ENCODE assay signal across 1 cellular context in the genomic region with DNA sequence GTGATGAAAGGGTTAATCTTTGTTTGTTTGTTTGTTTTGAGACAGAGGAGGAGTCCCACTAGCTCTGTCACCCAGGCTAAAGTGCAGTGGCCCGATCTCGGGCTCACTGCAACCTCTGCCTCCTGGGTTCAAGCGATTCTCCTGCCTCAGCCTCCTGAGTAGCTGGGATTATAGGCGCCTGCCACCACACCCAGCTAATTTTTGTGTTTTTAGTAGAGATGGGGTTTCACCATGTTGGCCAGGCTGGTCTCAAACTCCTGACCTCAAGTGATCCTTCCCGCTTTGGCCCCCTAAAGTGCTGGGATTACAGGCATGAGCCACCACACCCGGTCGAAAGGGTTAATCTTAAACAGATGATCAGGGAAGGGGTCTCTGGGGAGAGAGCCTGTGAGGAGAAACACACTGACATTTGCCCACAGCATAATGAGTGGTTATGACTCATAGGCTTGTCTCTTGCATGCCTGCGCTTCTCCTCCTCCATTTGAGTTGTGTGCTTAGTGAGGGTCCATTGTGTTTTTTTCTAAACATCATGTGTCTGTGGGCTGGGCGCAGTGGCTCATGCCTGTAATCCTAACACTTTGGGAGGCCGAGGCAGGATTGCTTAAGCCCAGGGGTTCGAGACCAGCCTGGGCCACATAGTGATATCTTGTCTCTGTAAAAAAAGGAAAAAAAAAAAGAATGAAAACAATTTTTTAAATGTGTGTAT.
TF ChIP-seq lines count a peak whose summit lies in the region.

No MANE protein-coding gene starts in this region.

TF ChIP-seq in HCT116, 20 proteins besides CTCF, POLR2A, EP300 and RAD21:
- TF ChIP-seq, protein P1, sequence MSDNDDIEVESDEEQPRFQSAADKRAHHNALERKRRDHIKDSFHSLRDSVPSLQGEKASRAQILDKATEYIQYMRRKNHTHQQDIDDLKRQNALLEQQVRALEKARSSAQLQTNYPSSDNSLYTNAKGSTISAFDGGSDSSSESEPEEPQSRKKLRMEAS (IDR thresholded peaks at IDR 0.05), result peak; percentile 14; the same call in 1 of the 2 replicates
- peak; percentile 54 for TF ChIP-seq FOSL1 (IDR thresholded peaks at IDR 0.05; ENCODE audit: low read depth)
- peak; percentile 53; the same call in 1 of the 2 replicates for TF ChIP-seq JUND (IDR thresholded peaks at IDR 0.05)
